In the genomic region with DNA sequence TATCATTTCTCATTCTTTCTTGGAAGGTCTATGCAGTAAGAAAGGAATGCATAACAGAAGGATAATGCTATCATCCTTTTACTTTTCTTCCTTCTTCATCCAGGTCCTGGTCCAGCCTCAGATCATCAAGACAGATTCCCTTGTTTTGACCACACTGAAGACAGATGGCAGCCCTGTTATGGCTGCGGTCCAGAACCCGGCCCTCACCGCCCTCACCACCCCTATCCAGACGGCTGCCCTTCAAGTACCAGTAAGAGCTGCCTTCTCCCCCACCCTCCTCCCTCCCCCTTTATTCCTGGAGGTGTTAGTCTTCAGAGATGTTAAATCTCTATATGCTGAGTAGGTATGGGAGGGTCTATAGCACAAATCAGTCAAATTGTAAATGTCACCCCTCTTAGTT, we compare ENCODE assay signal across 14 cellular contexts. TPM values are rescaled to one million over a fixed set of nuclear protein-coding genes. Genes with fewer than 3 reads are reported as not detected.
"Had no signal": no experiment of that assay in that cellular context is flagged by ENCODE, and none has a peak within 500 bp of the region (broad histone marks: within the 10 kb centered on the region; RNA-seq: fewer than 3 reads in every experiment).

No MANE protein-coding gene starts in this region.

- H3K27ac ChIP-seq: epithelial cell of prostate, gastroesophageal sphincter, ovary, tibial nerve had no signal

- H3K27me3 ChIP-seq: gastroesophageal sphincter, ovary, tibial nerve had no signal

- H3K9me3 ChIP-seq: gastroesophageal sphincter, ovary, tibial nerve had no signal

- DNase-seq: activated CD4-positive, alpha-beta memory T cell treated with anti-CD3 and anti-CD28 coated beads for 36 hours; activated CD4-positive, CD25-positive, alpha-beta regulatory T cell treated with anti-CD3 and anti-CD28 coated beads, Interleukin-2, amount 50 U/mL, for 72 hours; activated T-cell treated with anti-CD3 and anti-CD28 coated beads, Interleukin-2, amount 50 U/mL, for 72 hours; central memory CD4-positive, alpha-beta T cell; effector memory CD8-positive, alpha-beta T cell; left ventricle myocardium superior; mesendoderm; ovary; stimulated activated CD4-positive, alpha-beta T cell treated with anti-CD3 and anti-CD28 coated beads, Interleukin-15, amount 100 ng/mL, for 24 hours; T-helper 9 cell had no signal

- H3K4me1 ChIP-seq: gastroesophageal sphincter had no signal

- H3K36me3 ChIP-seq: ovary had no signal

- H3K4me3 ChIP-seq: gastroesophageal sphincter, ovary, tibial nerve had no signal

- ATAC-seq: activated T-cell treated with anti-CD3 and anti-CD28 coated beads, Interleukin-2, amount 50 U/mL, for 72 hours; effector memory CD8-positive, alpha-beta T cell; gastroesophageal sphincter; left ventricle myocardium superior had no signal

RNA-seq across cellular contexts. Expression of gene SHISA8, which starts 44.1 kb away (rescaled TPM):
- total RNA-seq: gastroesophageal sphincter, kidney epithelial cell had no signal
- polyA plus RNA-seq: ovary had no signal
